Comparison of ENCODE assay signal across 26 cellular contexts in the genomic region with DNA sequence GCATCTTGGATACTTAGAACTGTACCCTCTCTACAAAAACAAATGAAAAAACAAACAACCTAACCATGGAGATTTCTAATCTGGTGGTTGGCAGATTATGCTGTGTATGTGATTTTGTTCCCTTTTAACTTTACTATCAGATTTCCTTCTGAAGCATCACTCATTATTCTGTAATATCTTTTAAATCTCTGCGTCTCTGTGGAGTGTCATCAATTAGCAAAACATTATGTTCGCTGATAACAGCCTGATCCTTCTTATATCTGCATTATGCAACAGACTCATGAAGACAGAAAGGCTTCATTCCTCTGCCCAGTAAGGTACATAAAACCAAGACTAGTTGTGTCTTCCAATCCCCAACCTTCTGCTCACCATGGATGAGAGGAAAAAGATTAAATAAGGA.
"Had no signal": no experiment of that assay in that cellular context is flagged by ENCODE, and none has a peak within 500 bp of the region (broad histone marks: within the 10 kb centered on the region; RNA-seq: fewer than 3 reads in every experiment).

No MANE protein-coding gene starts in this region.

- DNase-seq: activated CD4-positive, alpha-beta memory T cell treated with anti-CD3 and anti-CD28 coated beads, Interleukin-2, amount 10 ng/mL, durations not matched to agents 7 days and 5 days; activated CD4-positive, alpha-beta T cell treated with anti-CD3 and anti-CD28 coated beads for 36 hours; activated CD4-positive, alpha-beta T cell treated with anti-CD3 and anti-CD28 coated beads, Interleukin-2, amount 10 ng/mL, durations not matched to agents 24 days and 14 days; activated CD4-positive, CD25-positive, alpha-beta regulatory T cell; activated CD4-positive, CD25-positive, alpha-beta regulatory T cell treated with anti-CD3 and anti-CD28 coated beads, Interleukin-2, amount 50 U/mL, for 72 hours; activated CD8-positive, alpha-beta memory T cell treated with anti-CD3 and anti-CD28 coated beads, Interleukin-2, amount 50 U/mL, for 48 hours; activated gamma-delta T cell; activated naive CD4-positive, alpha-beta T cell; activated naive CD4-positive, alpha-beta T cell treated with anti-CD3 and anti-CD28 coated beads, Interleukin-2, amount 10 ng/mL, durations not matched to agents 7 days and 5 days; activated naive CD8-positive, alpha-beta T cell treated with anti-CD3 and anti-CD28 coated beads, Interleukin-2, amount 10 ng/mL, durations not matched to agents 7 days and 5 days; activated T-cell treated with anti-CD3 and anti-CD28 coated beads for 4 hours; activated T-cell treated with anti-CD3 and anti-CD28 coated beads, Interleukin-2, amount 50 U/mL, for 24 hours; activated T-cell treated with anti-CD3 and anti-CD28 coated beads, Interleukin-2, amount 50 U/mL, for 72 hours; amniotic stem cell; anterior cingulate cortex; brain microvascular endothelial cell; dorsolateral prefrontal cortex; effector memory CD4-positive, alpha-beta T cell; endodermal cell; foreskin melanocyte; head of caudate nucleus; hippocampal formation; T-helper 2 cell had no signal

- H3K27me3 ChIP-seq: brain microvascular endothelial cell, dorsolateral prefrontal cortex had no signal

- H3K36me3 ChIP-seq: brain microvascular endothelial cell had no signal

- H3K27ac ChIP-seq: brain microvascular endothelial cell, coronary artery, dorsolateral prefrontal cortex had no signal

- ATAC-seq: activated CD4-positive, alpha-beta T cell treated with anti-CD3 and anti-CD28 coated beads for 36 hours; activated naive CD4-positive, alpha-beta T cell treated with anti-CD3 and anti-CD28 coated beads, Interleukin-2, amount 50 U/mL, for 72 hours; activated T-cell treated with anti-CD3 and anti-CD28 coated beads, Interleukin-2, amount 50 U/mL, for 72 hours; esophagus mucosa had no signal

- H3K4me3 ChIP-seq: coronary artery, dorsolateral prefrontal cortex had no signal
